31 cellular contexts compared by ENCODE assay signal in the genomic region with DNA sequence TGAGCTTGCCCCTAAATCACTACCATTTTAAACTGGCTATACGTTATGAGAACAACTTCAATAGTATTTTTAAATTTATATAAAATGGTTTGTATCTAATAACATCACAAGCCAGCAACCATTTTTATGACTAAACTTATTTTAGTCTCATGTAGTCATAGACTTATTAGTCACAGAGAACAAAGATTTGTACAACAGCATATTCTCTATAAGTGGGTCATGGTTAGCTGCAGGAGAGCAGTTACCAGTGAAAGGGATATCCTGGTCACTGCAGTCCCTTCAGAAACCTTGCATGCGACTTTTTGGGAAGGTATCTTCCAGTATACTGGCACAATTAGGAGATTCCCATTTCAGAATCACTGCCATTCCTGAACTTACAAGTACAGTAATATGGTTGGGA.
"Had no signal": no experiment of that assay in that cellular context is flagged by ENCODE, and none has a peak within 500 bp of the region (broad histone marks: within the 10 kb centered on the region; RNA-seq: fewer than 3 reads in every experiment).

No MANE protein-coding gene starts in this region.

- H3K9me3 ChIP-seq: colonic mucosa, esophagus squamous epithelium, gastroesophageal sphincter had no signal

- ATAC-seq: activated CD4-positive, alpha-beta T cell treated with anti-CD3 and anti-CD28 coated beads for 36 hours; activated naive CD4-positive, alpha-beta T cell treated with anti-CD3 and anti-CD28 coated beads, Interleukin-2, amount 50 U/mL, for 72 hours; activated T-cell treated with anti-CD3 and anti-CD28 coated beads, Interleukin-2, amount 50 U/mL, for 72 hours; gastroesophageal sphincter; heart right ventricle; T-helper 17 cell had no signal

- DNase-seq: activated B cell treated with CpG ODN at 0.5 μM for 24 hours; activated CD4-positive, alpha-beta memory T cell treated with anti-CD3 and anti-CD28 coated beads, Interleukin-2, amount 10 ng/mL, durations not matched to agents 7 days and 5 days; activated CD4-positive, alpha-beta T cell treated with anti-CD3 and anti-CD28 coated beads for 36 hours; activated CD4-positive, alpha-beta T cell treated with anti-CD3 and anti-CD28 coated beads, Interleukin-2, amount 10 ng/mL, durations not matched to agents 24 days and 14 days; activated CD4-positive, CD25-positive, alpha-beta regulatory T cell treated with anti-CD3 and anti-CD28 coated beads, Interleukin-2, amount 50 U/mL, for 72 hours; activated CD8-positive, alpha-beta memory T cell treated with anti-CD3 and anti-CD28 coated beads, Interleukin-2, amount 50 U/mL, for 48 hours; activated gamma-delta T cell; activated naive CD4-positive, alpha-beta T cell; activated naive CD4-positive, alpha-beta T cell treated with anti-CD3 and anti-CD28 coated beads, Interleukin-2, amount 10 ng/mL, durations not matched to agents 7 days and 5 days; activated T-cell treated with anti-CD3 and anti-CD28 coated beads for 4 hours; activated T-cell treated with anti-CD3 and anti-CD28 coated beads, Interleukin-2, amount 50 U/mL, for 24 hours; activated T-cell treated with anti-CD3 and anti-CD28 coated beads, Interleukin-2, amount 50 U/mL, for 72 hours; amniotic stem cell; anterior cingulate cortex; central memory CD4-positive, alpha-beta T cell; cerebellar nuclear complex; colonic mucosa; dorsolateral prefrontal cortex; effector memory CD4-positive, alpha-beta T cell; endodermal cell; esophagus squamous epithelium; foreskin melanocyte; heart right ventricle; T-helper 1 cell; T-helper 17 cell; T1000; WERI-Rb-1 had no signal

- H3K27me3 ChIP-seq: cardiac muscle cell, colonic mucosa, dorsolateral prefrontal cortex, esophagus squamous epithelium, gastroesophageal sphincter, heart right ventricle had no signal

- H3K27ac ChIP-seq: cardiac muscle cell, colonic mucosa, dorsolateral prefrontal cortex, epithelial cell of prostate, esophagus squamous epithelium, gastroesophageal sphincter, heart right ventricle, WERI-Rb-1 had no signal

- H3K36me3 ChIP-seq: colonic mucosa, esophagus squamous epithelium, heart right ventricle, WERI-Rb-1 had no signal

- H3K4me3 ChIP-seq: cardiac muscle cell, colonic mucosa, dorsolateral prefrontal cortex, esophagus squamous epithelium, gastroesophageal sphincter, heart right ventricle had no signal

- H3K4me1 ChIP-seq: colonic mucosa, esophagus squamous epithelium, gastroesophageal sphincter, heart right ventricle had no signal
